ENCODE assay signal across 10 cellular contexts in genomic region chr1:151167116-151167515, GRCh38. TPM values are rescaled to one million over a fixed set of nuclear protein-coding genes. Genes with fewer than 3 reads are reported as not detected.
DNase-seq lines count a peak whose midpoint lies in the region; ATAC-seq lines count a peak whose summit lies in the region.
"Had no signal": no experiment of that assay in that cellular context is flagged by ENCODE, and none has a peak within 500 bp of the region (broad histone marks: within the 10 kb centered on the region; RNA-seq: fewer than 3 reads in every experiment).

No MANE protein-coding gene starts in this region.

- peaks cover 50% of the 10 kb centered on the region for H3K4me1 Mint-ChIP-seq in activated naive CD4-positive, alpha-beta T cell treated with anti-CD3 and anti-CD28 coated beads, Interleukin-2, amount 10 ng/mL, durations not matched to agents 7 days and 5 days
- H3K4me1 Mint-ChIP-seq in activated T-helper 1 cell treated with anti-CD3 and anti-CD28 coated beads, Interleukin-12 subunit alpha, Interleukin-12 subunit beta, Interleukin-2, Interleukin-4 antibody, amounts not matched to agents 30 ng/mL and 10 ng/mL and 1 ng/mL, durations not matched to agents 14 hours and 24 hours and 36 hours (ENCODE audit: low read depth): peaks cover 45% of the 10 kb centered on the region

- peaks cover 4% of the 10 kb centered on the region for H3K27me3 Mint-ChIP-seq in activated naive CD4-positive, alpha-beta T cell treated with anti-CD3 and anti-CD28 coated beads, Interleukin-2, amount 10 ng/mL, durations not matched to agents 7 days and 5 days
- H3K27me3 Mint-ChIP-seq in activated T-helper 1 cell treated with anti-CD3 and anti-CD28 coated beads, Interleukin-12 subunit alpha, Interleukin-12 subunit beta, Interleukin-2, Interleukin-4 antibody, amounts not matched to agents 30 ng/mL and 10 ng/mL and 1 ng/mL, durations not matched to agents 14 hours and 24 hours and 36 hours (ENCODE audit: insufficient read depth): peaks cover 2% of the 10 kb centered on the region

- H3K36me3 Mint-ChIP-seq in activated naive CD4-positive, alpha-beta T cell treated with anti-CD3 and anti-CD28 coated beads, Interleukin-2, amount 10 ng/mL, durations not matched to agents 7 days and 5 days: peaks cover 45% of the 10 kb centered on the region
- peaks cover 39% of the 10 kb centered on the region for H3K36me3 Mint-ChIP-seq in activated T-helper 1 cell treated with anti-CD3 and anti-CD28 coated beads, Interleukin-12 subunit alpha, Interleukin-12 subunit beta, Interleukin-2, Interleukin-4 antibody, amounts not matched to agents 30 ng/mL and 10 ng/mL and 1 ng/mL, durations not matched to agents 14 hours and 24 hours and 36 hours (ENCODE audit: low read depth)

- intact Hi-C loops in activated T-helper 1 cell treated with anti-CD3 and anti-CD28 coated beads, Interleukin-12 subunit alpha, Interleukin-12 subunit beta, Interleukin-2, Interleukin-4 antibody, amounts not matched to agents 30 ng/mL and 10 ng/mL and 1 ng/mL, durations not matched to agents 14 hours and 24 hours and 36 hours (cut with micrococcal nuclease): loop anchor here (5.0 kb wide), 1 partner anchor 445 kb away; the partner anchor contains the start of gene SNX27

- peaks cover 5 to 31% (median 29%) of the 10 kb centered on the region in 5 donors for H3K4me1 ChIP-seq in subcutaneous abdominal adipose tissue (ENCODE audit: control insufficient read depth in 5 of 5, insufficient read depth in 5 of 5, low read length in 5 of 5)

- ATAC-seq in HG03520 (IDR thresholded peaks at IDR 0.05; ENCODE audit: unreplicated experiment) (no peak), HG02840 (IDR thresholded peaks at IDR 0.05; ENCODE audit: low FRiP score, unreplicated experiment) (no peak)
- no peak for ATAC-seq in activated CD4-positive, CD25-positive, alpha-beta regulatory T cell treated with anti-CD3 and anti-CD28 coated beads, Interleukin-2, amount 50 U/mL, for 24 hours

- no peaks in the 10 kb centered on the region for H3K27me3 ChIP-seq in subcutaneous abdominal adipose tissue (ENCODE audit: control insufficient read depth in 5 of 5, insufficient read depth in 4 of 5, low read length in 5 of 5)
- H3K27me3 ChIP-seq: sigmoid colon had no signal

- H3K4me3 ChIP-seq in iPS-18c (ENCODE audit: insufficient read depth, low read depth, low read length) (peak overlapping the region; percentile 94; the same call in 1 of the 2 replicates), subcutaneous abdominal adipose tissue (ENCODE audit: low read depth in 1 of 5, low read length in 5 of 5) (peak overlapping the region in 4 of 5 donors; percentile 88 to 99 (median 94))

- no peak for DNase-seq in activated naive CD4-positive, alpha-beta T cell treated with anti-CD3 and anti-CD28 coated beads, Interleukin-2, amount 10 ng/mL, durations not matched to agents 7 days and 5 days
- no peak for DNase-seq in activated naive CD4-positive, alpha-beta T cell treated with anti-CD3 and anti-CD28 coated beads, Interleukin-2, amount 50 U/mL, for 16 hours
- no peak for DNase-seq in activated T-helper 1 cell treated with anti-CD3 and anti-CD28 coated beads, Interleukin-12 subunit alpha, Interleukin-12 subunit beta, Interleukin-2, Interleukin-4 antibody, amounts not matched to agents 30 ng/mL and 10 ng/mL and 1 ng/mL, durations not matched to agents 14 hours and 24 hours and 36 hours (ENCODE audit: low spot score)
- DNase-seq: sigmoid colon had no signal

- H3K36me3 ChIP-seq in subcutaneous abdominal adipose tissue (ENCODE audit: control insufficient read depth in 5 of 5, insufficient read depth in 5 of 5, low read length in 5 of 5): peaks cover 0 to 42% (median 31%) of the 10 kb centered on the region in 5 donors

- no peaks in the 10 kb centered on the region for H3K9me3 ChIP-seq in iPS-18c (ENCODE audit: control insufficient read depth, insufficient read depth, low read length)
- H3K9me3 ChIP-seq in subcutaneous abdominal adipose tissue (ENCODE audit: control insufficient read depth in 5 of 5, low read length in 5 of 5): no peaks in the 10 kb centered on the region
- H3K9me3 ChIP-seq: sigmoid colon had no signal

- peak overlapping the region in 4 of 5 donors; percentile 86 to 96 (median 92) for H3K9ac ChIP-seq in subcutaneous abdominal adipose tissue (ENCODE audit: low read length in 5 of 5)

- CTCF ChIA-PET in activated naive CD4-positive, alpha-beta T cell treated with anti-CD3 and anti-CD28 coated beads, Interleukin-2, amount 10 ng/mL, durations not matched to agents 7 days and 5 days (lab: Charles Lee): interaction anchor here (1.0 to 1.8 kb wide), 2 partner anchors 9 to 67 kb away, joined by 3 to 4 read pairs; partner anchors contain the start of gene TMOD4

- H3K4me3 Mint-ChIP-seq in activated naive CD4-positive, alpha-beta T cell treated with anti-CD3 and anti-CD28 coated beads, Interleukin-2, amount 10 ng/mL, durations not matched to agents 7 days and 5 days: peak overlapping the region; percentile 86
- H3K4me3 Mint-ChIP-seq in activated T-helper 1 cell treated with anti-CD3 and anti-CD28 coated beads, Interleukin-12 subunit alpha, Interleukin-12 subunit beta, Interleukin-2, Interleukin-4 antibody, amounts not matched to agents 30 ng/mL and 10 ng/mL and 1 ng/mL, durations not matched to agents 14 hours and 24 hours and 36 hours: peak overlapping the region; percentile 95

- peak overlapping the region; percentile 74 for H3K27ac Mint-ChIP-seq in activated naive CD4-positive, alpha-beta T cell treated with anti-CD3 and anti-CD28 coated beads, Interleukin-2, amount 10 ng/mL, durations not matched to agents 7 days and 5 days
- peak overlapping the region; percentile 97 for H3K27ac Mint-ChIP-seq in activated T-helper 1 cell treated with anti-CD3 and anti-CD28 coated beads, Interleukin-12 subunit alpha, Interleukin-12 subunit beta, Interleukin-2, Interleukin-4 antibody, amounts not matched to agents 30 ng/mL and 10 ng/mL and 1 ng/mL, durations not matched to agents 14 hours and 24 hours and 36 hours

- no peaks in the 10 kb centered on the region for H3K9me3 Mint-ChIP-seq in activated naive CD4-positive, alpha-beta T cell treated with anti-CD3 and anti-CD28 coated beads, Interleukin-2, amount 10 ng/mL, durations not matched to agents 7 days and 5 days
- no peaks in the 10 kb centered on the region for H3K9me3 Mint-ChIP-seq in activated T-helper 1 cell treated with anti-CD3 and anti-CD28 coated beads, Interleukin-12 subunit alpha, Interleukin-12 subunit beta, Interleukin-2, Interleukin-4 antibody, amounts not matched to agents 30 ng/mL and 10 ng/mL and 1 ng/mL, durations not matched to agents 14 hours and 24 hours and 36 hours

- H3K27ac ChIP-seq in subcutaneous abdominal adipose tissue (ENCODE audit: low read depth, low read length): no peak overlapping the region

RNA-seq across cellular contexts. Expression of gene SCNM1, which starts 1.2 kb away (rescaled TPM):
- 111 and 117 TPM in 2 replicates for total RNA-seq in activated T-helper 1 cell treated with anti-CD3 and anti-CD28 coated beads, Interleukin-12 subunit alpha, Interleukin-12 subunit beta, Interleukin-2, Interleukin-4 antibody, amounts not matched to agents 30 ng/mL and 10 ng/mL and 1 ng/mL, durations not matched to agents 14 hours and 24 hours and 36 hours

RNA-seq across cellular contexts. Expression of gene LYSMD1, which starts 1.4 kb away (rescaled TPM):
- 4.0 and 5.0 TPM in 2 replicates for total RNA-seq in activated T-helper 1 cell treated with anti-CD3 and anti-CD28 coated beads, Interleukin-12 subunit alpha, Interleukin-12 subunit beta, Interleukin-2, Interleukin-4 antibody, amounts not matched to agents 30 ng/mL and 10 ng/mL and 1 ng/mL, durations not matched to agents 14 hours and 24 hours and 36 hours

RNA-seq across cellular contexts. Expression of gene TMOD4, which starts 8.7 kb away (rescaled TPM):
- total RNA-seq in activated T-helper 1 cell treated with anti-CD3 and anti-CD28 coated beads, Interleukin-12 subunit alpha, Interleukin-12 subunit beta, Interleukin-2, Interleukin-4 antibody, amounts not matched to agents 30 ng/mL and 10 ng/mL and 1 ng/mL, durations not matched to agents 14 hours and 24 hours and 36 hours: 2.6 and 2.9 TPM in 2 replicates

RNA-seq across cellular contexts. Expression of gene TNFAIP8L2, which starts 10.7 kb away (rescaled TPM):
- 38.0 and 38.5 TPM in 2 replicates for total RNA-seq in activated T-helper 1 cell treated with anti-CD3 and anti-CD28 coated beads, Interleukin-12 subunit alpha, Interleukin-12 subunit beta, Interleukin-2, Interleukin-4 antibody, amounts not matched to agents 30 ng/mL and 10 ng/mL and 1 ng/mL, durations not matched to agents 14 hours and 24 hours and 36 hours
- total RNA-seq: LHCN-M2 had no signal

RNA-seq across cellular contexts. Expression of gene SEMA6C, which starts 20.7 kb away (rescaled TPM):
- total RNA-seq in activated T-helper 1 cell treated with anti-CD3 and anti-CD28 coated beads, Interleukin-12 subunit alpha, Interleukin-12 subunit beta, Interleukin-2, Interleukin-4 antibody, amounts not matched to agents 30 ng/mL and 10 ng/mL and 1 ng/mL, durations not matched to agents 14 hours and 24 hours and 36 hours: 3.6 and 4.3 TPM in 2 replicates
